Comparison of ENCODE assay signal across 13 cellular contexts in genomic region chr20:44001667-44002596, GRCh38.
A peak's percentile ranks its signal among the peaks of the same experiment; 100 is the strongest.
DNase-seq lines count a peak whose midpoint lies in the region; ATAC-seq lines count a peak whose summit lies in the region.
"Had no signal": no experiment of that assay in that cellular context is flagged by ENCODE, and none has a peak within 500 bp of the region (broad histone marks: within the 10 kb centered on the region; RNA-seq: fewer than 3 reads in every experiment).

No MANE protein-coding gene starts in this region.

- peak in 1 of 2 donors; percentile 18 for DNase-seq in activated T-cell treated with anti-CD3 and anti-CD28 coated beads, Interleukin-2, amount 50 U/mL, for 72 hours
- no peak for DNase-seq in activated T-cell treated with anti-CD3 and anti-CD28 coated beads, Interleukin-2, amount 50 U/mL, for 24 hours
- DNase-seq in trophoblast cell (no peak), pons (ENCODE audit: low spot score) (no peak), NCI-H2081 treated with DMSO at 0.1 percent for 48 hours (lab: John Stamatoyannopoulos, UW) (no peak)
- DNase-seq: activated naive CD8-positive, alpha-beta T cell treated with anti-CD3 and anti-CD28 coated beads, Interleukin-2, amount 10 ng/mL, durations not matched to agents 7 days and 5 days; DMS79; foreskin melanocyte; nephron progenitor cell had no signal

- no peak overlapping the region for H2AFZ ChIP-seq in trophoblast cell (ENCODE audit: insufficient read depth, low read length, poor library complexity)

- H3K27me3 Mint-ChIP-seq in activated T-cell treated with anti-CD3 and anti-CD28 coated beads, Interleukin-2, amount 50 U/mL, for 72 hours (ENCODE audit: low read depth) = peaks cover 34% of the 10 kb centered on the region
- H3K27me3 Mint-ChIP-seq in activated T-cell treated with anti-CD3 and anti-CD28 coated beads, Interleukin-2, amount 50 U/mL, for 24 hours = peaks cover 10% of the 10 kb centered on the region

- H3K27ac Mint-ChIP-seq in activated T-cell treated with anti-CD3 and anti-CD28 coated beads, Interleukin-2, amount 50 U/mL, for 72 hours = peak overlapping the region; percentile 56
- no peak overlapping the region for H3K27ac Mint-ChIP-seq in activated T-cell treated with anti-CD3 and anti-CD28 coated beads, Interleukin-2, amount 50 U/mL, for 24 hours
- H3K27ac Mint-ChIP-seq: activated naive CD8-positive, alpha-beta T cell treated with anti-CD3 and anti-CD28 coated beads, Interleukin-2, amount 10 ng/mL, durations not matched to agents 7 days and 5 days; nephron progenitor cell had no signal

- H3K18ac ChIP-seq in trophoblast cell (ENCODE audit: low read length) = no peak overlapping the region

- peak overlapping the region; percentile 24 to 34 for H3K4me3 Mint-ChIP-seq in activated T-cell treated with anti-CD3 and anti-CD28 coated beads, Interleukin-2, amount 50 U/mL, for 72 hours
- H3K4me3 Mint-ChIP-seq in activated T-cell treated with anti-CD3 and anti-CD28 coated beads, Interleukin-2, amount 50 U/mL, for 24 hours = no peak overlapping the region
- H3K4me3 Mint-ChIP-seq: activated naive CD8-positive, alpha-beta T cell treated with anti-CD3 and anti-CD28 coated beads, Interleukin-2, amount 10 ng/mL, durations not matched to agents 7 days and 5 days; nephron progenitor cell had no signal

- no peak overlapping the region for H3K27ac ChIP-seq in trophoblast cell (ENCODE audit: low read depth, low read length)
- H3K27ac ChIP-seq: SK-N-MC had no signal

- H3K36me3 Mint-ChIP-seq in activated T-cell treated with anti-CD3 and anti-CD28 coated beads, Interleukin-2, amount 50 U/mL, for 72 hours (ENCODE audit: insufficient read depth in 2 of 2) = peaks cover 0 to 7% of the 10 kb centered on the region in 2 donors
- no peaks in the 10 kb centered on the region for H3K36me3 Mint-ChIP-seq in activated T-cell treated with anti-CD3 and anti-CD28 coated beads, Interleukin-2, amount 50 U/mL, for 24 hours (ENCODE audit: low read depth)

- H4K12ac ChIP-seq in trophoblast cell (ENCODE audit: low read depth, low read length) = no peak overlapping the region

- no peaks in the 10 kb centered on the region for H3K27me3 ChIP-seq in trophoblast cell (ENCODE audit: insufficient read depth, low read length)

- H3K14ac ChIP-seq in trophoblast cell (ENCODE audit: low read length) = no peak overlapping the region

- H3K79me1 ChIP-seq in trophoblast cell (ENCODE audit: low read length) = no peaks in the 10 kb centered on the region

- no peaks in the 10 kb centered on the region for H3K36me3 ChIP-seq in trophoblast cell (ENCODE audit: control insufficient read depth in 1 of 2, insufficient read depth in 2 of 2, low read length in 2 of 2)

- H3K4me1 Mint-ChIP-seq in activated T-cell treated with anti-CD3 and anti-CD28 coated beads, Interleukin-2, amount 50 U/mL, for 72 hours (ENCODE audit: low read depth) = peaks cover 35% of the 10 kb centered on the region
- peaks cover 16% of the 10 kb centered on the region for H3K4me1 Mint-ChIP-seq in activated T-cell treated with anti-CD3 and anti-CD28 coated beads, Interleukin-2, amount 50 U/mL, for 24 hours (ENCODE audit: low read depth)
- H3K4me1 Mint-ChIP-seq: nephron progenitor cell had no signal

- H2AK5ac ChIP-seq in trophoblast cell (ENCODE audit: low read length) = no peak overlapping the region

- H3K9ac ChIP-seq in trophoblast cell (ENCODE audit: low read length) = peak overlapping the region; percentile 42

- H3K4me3 ChIP-seq in trophoblast cell (ENCODE audit: low read depth, low read length) = no peak overlapping the region
- H3K4me3 ChIP-seq: SK-N-MC had no signal

- H4K91ac ChIP-seq in trophoblast cell (ENCODE audit: low read depth, low read length) = no peak overlapping the region

- no peaks in the 10 kb centered on the region for H3K79me2 ChIP-seq in trophoblast cell (ENCODE audit: control insufficient read depth, insufficient read depth, low read length, poor library complexity)

- H4K8ac ChIP-seq in trophoblast cell (ENCODE audit: low read depth, low read length) = no peak overlapping the region

- H2BK120ac ChIP-seq in trophoblast cell (ENCODE audit: insufficient read depth, low read length, poor library complexity) = no peak overlapping the region

- no peak overlapping the region for H2BK12ac ChIP-seq in trophoblast cell (ENCODE audit: low read length)

- no peaks in the 10 kb centered on the region for H3K4me1 ChIP-seq in trophoblast cell (ENCODE audit: control insufficient read depth in 1 of 2, insufficient read depth in 2 of 2, low read length in 2 of 2)

- no peak overlapping the region for H2BK5ac ChIP-seq in trophoblast cell (ENCODE audit: low read depth, low read length, poor library complexity)

- peaks cover 0 to 5% of the 10 kb centered on the region in 2 donors for H3K9me3 Mint-ChIP-seq in activated T-cell treated with anti-CD3 and anti-CD28 coated beads, Interleukin-2, amount 50 U/mL, for 72 hours
- H3K9me3 Mint-ChIP-seq in activated T-cell treated with anti-CD3 and anti-CD28 coated beads, Interleukin-2, amount 50 U/mL, for 24 hours = no peaks in the 10 kb centered on the region
- H3K9me3 Mint-ChIP-seq: nephron progenitor cell had no signal

- no CpG with 5 or more reads among the region's 6 CpGs for WGBS in trophoblast cell (ENCODE audit: extremely low coverage, insufficient coverage, insufficient read length)

- H3K9me3 ChIP-seq in trophoblast cell (ENCODE audit: insufficient read depth, low read depth, low read length) = no peaks in the 10 kb centered on the region

- peak; percentile 83 to 86 for ATAC-seq in activated T-cell treated with anti-CD3 and anti-CD28 coated beads, Interleukin-2, amount 50 U/mL, for 72 hours (replicated peaks in 1 of 2)
- ATAC-seq in GM19463 (IDR thresholded peaks at IDR 0.05; ENCODE audit: unreplicated experiment) (peak; percentile 71), HG03108 (IDR thresholded peaks at IDR 0.05; ENCODE audit: unreplicated experiment) (peak; percentile 80), GM21515 (IDR thresholded peaks at IDR 0.05; ENCODE audit: unreplicated experiment) (no peak)

- H3K4me2 ChIP-seq in trophoblast cell (ENCODE audit: low read length) = no peak overlapping the region

- no peak overlapping the region for H3K4ac ChIP-seq in trophoblast cell (ENCODE audit: low read depth, low read length)

- no peak overlapping the region for H3K23ac ChIP-seq in trophoblast cell (ENCODE audit: low read length)
